ENCODE assay signal across 10 cellular contexts in genomic region chr7:106485031-106485551, GRCh38.
A peak's percentile ranks its signal among the peaks of the same experiment; 100 is the strongest.
DNase-seq lines count a peak whose midpoint lies in the region; ATAC-seq lines count a peak whose summit lies in the region.
"Had no signal": no experiment of that assay in that cellular context is flagged by ENCODE, and none has a peak within 500 bp of the region (broad histone marks: within the 10 kb centered on the region; RNA-seq: fewer than 3 reads in every experiment).

No MANE protein-coding gene starts in this region.

- ATAC-seq in activated T-cell treated with anti-CD3 and anti-CD28 coated beads, Interleukin-2, amount 50 U/mL, for 72 hours (replicated peaks in 1 of 2), result peak; percentile 70 to 71

- no peaks in the 10 kb centered on the region for H4K20me1 ChIP-seq in GM23248 (ENCODE audit: insufficient read depth)

- H3K4me3 Mint-ChIP-seq in activated T-cell treated with anti-CD3 and anti-CD28 coated beads, Interleukin-2, amount 50 U/mL, for 72 hours, result peak overlapping the region; percentile 24 to 64

- H2AFZ ChIP-seq in GM23248, result no peak overlapping the region

- in situ Hi-C loops in GM23248 (cut with MboI), result no loop called here

- peak overlapping the region; percentile 71 for H3K27ac ChIP-seq in GM23248

- H3K4me2 ChIP-seq in GM23248 (ENCODE audit: unreplicated experiment), result peak overlapping the region; percentile 41

- peaks cover 39% of the 10 kb centered on the region for H3K27me3 Mint-ChIP-seq in activated T-cell treated with anti-CD3 and anti-CD28 coated beads, Interleukin-2, amount 50 U/mL, for 72 hours (ENCODE audit: low read depth)

- H3K4me1 Mint-ChIP-seq in activated T-cell treated with anti-CD3 and anti-CD28 coated beads, Interleukin-2, amount 50 U/mL, for 72 hours (ENCODE audit: low read depth), result peaks cover 72% of the 10 kb centered on the region

- WGBS in GM23248 (ENCODE audit: low coverage in 1 of 2, low lambda C conversion rate in 2 of 2, missing lambda C conversion rate in 2 of 2), 2 experiments, result 0 to 7% methylated on average over 1 of the region's 1 CpG

- peak overlapping the region; percentile 88 for H3K27ac Mint-ChIP-seq in activated T-cell treated with anti-CD3 and anti-CD28 coated beads, Interleukin-2, amount 50 U/mL, for 72 hours

- no peaks in the 10 kb centered on the region for H3K36me3 ChIP-seq in GM23248 (ENCODE audit: low read depth)

- no peaks in the 10 kb centered on the region for H3K79me2 ChIP-seq in GM23248 (ENCODE audit: insufficient read depth)

- no peaks in the 10 kb centered on the region for H3K9me3 ChIP-seq in GM23248 (ENCODE audit: low read depth)

- no peaks in the 10 kb centered on the region for H3K27me3 ChIP-seq in GM23248 (replicated peaks; ENCODE audit: insufficient read depth)

- DNase-seq in AG08395 (ENCODE audit: low spot score), result peak; percentile 82
- peak; percentile 88 for DNase-seq in GM23248
- peak in 1 of 2 donors; percentile 15 for DNase-seq in activated T-cell treated with anti-CD3 and anti-CD28 coated beads, Interleukin-2, amount 50 U/mL, for 72 hours
- peak; percentile 17 for DNase-seq in inferior parietal cortex (ENCODE audit: extremely low spot score)
- DNase-seq in epidermal melanocyte (ENCODE audit: insufficient read length, low spot score), result no peak
- DNase-seq in NCI-H2227 treated with DMSO at 0.1 percent for 48 hours (lab: John Stamatoyannopoulos, UW), result no peak
- DNase-seq in ureter (ENCODE audit: low spot score), result no peak
- DNase-seq in GM19238 (ENCODE audit: insufficient read length, low spot score), result no peak
- DNase-seq: NCI-H1930 had no signal

- H3K9me2 ChIP-seq in GM23248 (ENCODE audit: insufficient read depth), result no peaks in the 10 kb centered on the region

- peaks cover 43% of the 10 kb centered on the region for H3K4me1 ChIP-seq in GM23248 (ENCODE audit: insufficient read depth)

- H3K36me3 Mint-ChIP-seq in activated T-cell treated with anti-CD3 and anti-CD28 coated beads, Interleukin-2, amount 50 U/mL, for 72 hours (ENCODE audit: insufficient read depth in 2 of 2), result peaks cover 3 to 6% of the 10 kb centered on the region in 2 donors

- peaks cover 41% of the 10 kb centered on the region for H3F3A ChIP-seq in GM23248 (ENCODE audit: insufficient read depth)

- peak overlapping the region; percentile 25; the same call in 1 of the 2 replicates for H3K4me3 ChIP-seq in GM23248
- H3K4me3 ChIP-seq: skin epidermis had no signal

- peaks cover 0 to 3% of the 10 kb centered on the region in 2 donors for H3K9me3 Mint-ChIP-seq in activated T-cell treated with anti-CD3 and anti-CD28 coated beads, Interleukin-2, amount 50 U/mL, for 72 hours

- peak overlapping the region; percentile 37; the same call in 1 of the 2 replicates for H3K9ac ChIP-seq in GM23248

Comparison
In these comparisons a context has a peak if more than half of its experiments do, and no peak if none do; other contexts are left out.
1. DNase-seq: peak in AG08395 (single experiment), GM23248 (single experiment) and inferior parietal cortex (single experiment); none in epidermal melanocyte (single experiment), NCI-H2227 treated with DMSO at 0.1 percent for 48 hours (single experiment), ureter (single experiment) and GM19238 (single experiment).